33 cellular contexts compared by ENCODE assay signal in the genomic region with DNA sequence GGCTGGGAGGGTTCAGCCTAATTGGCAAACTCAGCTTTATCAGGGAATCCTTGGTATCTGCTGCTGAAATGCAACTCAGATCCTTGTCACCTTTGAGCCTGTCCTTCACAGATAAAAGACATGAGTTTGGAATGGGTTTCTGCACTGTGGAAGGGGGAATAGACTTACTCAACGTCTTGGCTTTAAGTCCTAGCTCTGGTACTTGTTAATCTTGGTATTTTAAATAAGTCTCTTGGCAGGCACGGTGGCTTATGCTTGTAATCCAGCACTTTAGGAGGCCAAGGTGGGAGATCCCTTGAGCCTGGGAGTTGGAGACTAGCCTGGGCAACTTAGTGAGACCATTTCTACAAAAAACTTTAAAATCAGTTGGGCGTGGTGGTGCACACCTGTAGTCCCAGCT. TPM values are rescaled to one million over a fixed set of nuclear protein-coding genes. Genes with fewer than 3 reads are reported as not detected.
A peak's percentile ranks its signal among the peaks of the same experiment; 100 is the strongest.
DNase-seq lines count a peak whose midpoint lies in the region; ATAC-seq, FAIRE-seq and TF ChIP-seq lines count a peak whose summit lies in the region.
"Had no signal": no experiment of that assay in that cellular context is flagged by ENCODE, and none has a peak within 500 bp of the region (broad histone marks: within the 10 kb centered on the region; RNA-seq: fewer than 3 reads in every experiment).

No MANE protein-coding gene starts in this region.

- no peak overlapping the region for H3K4me3 Mint-ChIP-seq in osteocyte (ENCODE audit: unreplicated experiment)
- H3K4me3 Mint-ChIP-seq: activated B cell treated with CpG ODN at 0.5 μM for 24 hours; activated T-cell treated with anti-CD3 and anti-CD28 coated beads, Interleukin-2, amount 50 U/mL, for 4 hours; H9; neural crest cell had no signal

- TF ChIP-seq RAD21 in HepG2 (CRISPR knock-in tag; IDR thresholded peaks at IDR 0.05) (no peak), K562 (CRISPR knock-in tag; conservative IDR thresholded peaks at IDR 0.05 in 1 of 2, IDR thresholded peaks at IDR 0.05 in 1 of 2) (no peak)

- H2AFZ ChIP-seq in HepG2 (ENCODE audit: low read length) (no peak overlapping the region), K562 (ENCODE audit: low read depth, low read length) (no peak overlapping the region)

- H3K79me2 ChIP-seq in HepG2 (ENCODE audit: insufficient read depth, low read length): no peaks in the 10 kb centered on the region
- no peaks in the 10 kb centered on the region for H3K79me2 ChIP-seq in K562 (ENCODE audit: control insufficient read depth, insufficient read depth, low read length)

- H3K27ac ChIP-seq in HepG2 (ENCODE audit: extremely low read length, insufficient read depth, low read length) (no peak overlapping the region), right lobe of liver (peak overlapping the region in 1 of 3 donors; percentile 63), K562 (ENCODE audit: extremely low read depth, low read depth, low read length) (no peak overlapping the region), thyroid gland (peak overlapping the region in 2 of 3 donors; percentile 62 to 82)
- H3K27ac ChIP-seq: brain microvascular endothelial cell, SJCRH30, tibial nerve had no signal

- WGBS in HepG2 (ENCODE audit: low lambda C conversion rate): 37% methylated on average over 3 of the region's 3 CpGs
- WGBS in right lobe of liver (ENCODE audit: insufficient coverage, low coverage, low lambda C conversion rate, missing lambda C conversion rate): 48% methylated on average over 2 of the region's 3 CpGs
- 6% methylated on average over 3 of the region's 3 CpGs for WGBS in K562 (ENCODE audit: insufficient coverage, low coverage, missing lambda C conversion rate)
- whole genome bisulfite sequencing in thyroid gland, 2 donors: 59 to 61% methylated on average over 3 of the region's 3 CpGs

- peaks cover 45% of the 10 kb centered on the region for H3K4me1 ChIP-seq in HepG2 (ENCODE audit: insufficient read depth, low read length)
- peaks cover 0 to 30% (median 15%) of the 10 kb centered on the region in 4 donors for H3K4me1 ChIP-seq in right lobe of liver
- no peaks in the 10 kb centered on the region for H3K4me1 ChIP-seq in K562 (replicated peaks in 1 of 2; ENCODE audit: control insufficient read depth in 2 of 2, insufficient read depth in 2 of 2, low read length in 2 of 2)
- peaks cover 0 to 33% of the 10 kb centered on the region in 2 donors for H3K4me1 ChIP-seq in thyroid gland
- H3K4me1 ChIP-seq: BE2C, SJCRH30 had no signal

- H3K4me3 ChIP-seq in HepG2 (replicated peaks in 1 of 3; ENCODE audit: insufficient read depth in 1 of 3, low read depth in 2 of 3, low read length in 3 of 3) (no peak overlapping the region), right lobe of liver (no peak overlapping the region), K562 (no peak overlapping the region), thyroid gland (replicated peaks in 1 of 3) (no peak overlapping the region)
- H3K4me3 ChIP-seq: SJCRH30, tibial nerve had no signal

- H3K27me3 ChIP-seq in HepG2 (ENCODE audit: control insufficient read depth in 1 of 2, insufficient read depth in 2 of 2, low read length in 2 of 2): no peaks in the 10 kb centered on the region
- no peaks in the 10 kb centered on the region for H3K27me3 ChIP-seq in right lobe of liver
- peaks cover 0 to 6% of the 10 kb centered on the region in 2 experiments; a peak in 2 of 5 replicates for H3K27me3 ChIP-seq in K562 (ENCODE audit: control insufficient read depth in 2 of 2, insufficient read depth in 2 of 2, low read length in 2 of 2)
- no peaks in the 10 kb centered on the region for H3K27me3 ChIP-seq in thyroid gland
- H3K27me3 ChIP-seq: brain microvascular endothelial cell, tibial nerve had no signal

- no peak for ATAC-seq in HepG2
- ATAC-seq in right lobe of liver: no peak
- ATAC-seq in K562: no peak
- ATAC-seq in HG03280 (IDR thresholded peaks at IDR 0.05; ENCODE audit: unreplicated experiment): no peak
- ATAC-seq in GM18519 (IDR thresholded peaks at IDR 0.05; ENCODE audit: low FRiP score, unreplicated experiment): no peak
- ATAC-seq: activated T-cell treated with anti-CD3 and anti-CD28 coated beads, Interleukin-2, amount 50 U/mL, for 4 hours had no signal

- H3K9me3 Mint-ChIP-seq in osteocyte (ENCODE audit: unreplicated experiment): no peaks in the 10 kb centered on the region
- H3K9me3 Mint-ChIP-seq: activated B cell treated with CpG ODN at 0.5 μM for 24 hours; activated T-cell treated with anti-CD3 and anti-CD28 coated beads, Interleukin-2, amount 50 U/mL, for 4 hours; neural crest cell had no signal

- H3K27me3 Mint-ChIP-seq in osteocyte (ENCODE audit: unreplicated experiment): no peaks in the 10 kb centered on the region
- H3K27me3 Mint-ChIP-seq: activated B cell treated with CpG ODN at 0.5 μM for 24 hours had no signal

- H4K20me1 ChIP-seq in HepG2 (ENCODE audit: insufficient read depth, low read length): no peaks in the 10 kb centered on the region
- no peaks in the 10 kb centered on the region for H4K20me1 ChIP-seq in K562 (replicated peaks; ENCODE audit: control insufficient read depth, insufficient read depth, low read length)

- POLR2A ChIA-PET in HepG2 (lab: Yijun Ruan, JAX) (interaction anchor here (1.2 to 1.9 kb wide), 3 partner anchors 55 to 446 kb away, joined by 3 to 7 read pairs (median 4); a partner anchor contains a TSS), K562 (lab: Yijun Ruan, JAX) (no interaction called here)

- no peak for TF ChIP-seq EP300 in HepG2 (IDR thresholded peaks at IDR 0.05; ENCODE audit: low read depth in 2 of 2, low read length in 2 of 2)
- TF ChIP-seq EP300 in HepG2 (CRISPR knock-in tag; IDR thresholded peaks at IDR 0.05; ENCODE audit: borderline replicate concordance): no peak
- no peak for TF ChIP-seq EP300 in K562 (IDR thresholded peaks at IDR 0.05; ENCODE audit: low read length)

- DNase-seq in HepG2 (ENCODE audit: low spot score) (no peak), right lobe of liver (no peak), K562 (ENCODE audit: extremely low read depth in 1 of 4, low spot score in 3 of 4) (no peak), osteocyte (ENCODE audit: extremely low spot score, unreplicated experiment) (no peak), thyroid gland (no peak), NCI-H524 (lab: John Stamatoyannopoulos, UW) (no peak)
- DNase-seq: activated B cell treated with CpG ODN at 0.5 μM for 24 hours; activated naive CD4-positive, alpha-beta T cell; activated T-cell treated with anti-CD3 and anti-CD28 coated beads, Interleukin-2, amount 50 U/mL, for 4 hours; amygdala; BE2C; brain microvascular endothelial cell; DMS 273 treated with DMSO at 0.1 percent for 48 hours; EL; H9; NCI-H146; NCI-H2107; NCI-H345; posterior cingulate gyrus; RPMI8226; stimulated activated CD4-positive, alpha-beta T cell treated with anti-CD3 and anti-CD28 coated beads, Interleukin-12 subunit alpha, Interleukin-12 subunit beta, amount 100 ng/mL, for 4 hours; stimulated activated CD4-positive, alpha-beta T cell treated with anti-CD3 and anti-CD28 coated beads, Interleukin-2, amount 100 ng/mL, for 48 hours; SW 1271; T-helper 9 cell had no signal

- CTCF ChIA-PET in HepG2 (lab: Yijun Ruan, JAX; ENCODE audit: low intra/inter-chr PET ratio, low total read pairs): interaction anchor here (2.6 kb wide), 1 partner anchor 479 kb away, joined by 25 read pairs; no protein-coding TSS in a partner anchor
- CTCF ChIA-PET in K562 (lab: Yijun Ruan, JAX; ENCODE audit: low intra/inter-chr PET ratio): interaction anchor here (0.8 to 2.7 kb wide), 4 partner anchors 206 to 480 kb away, joined by 4 to 21 read pairs (median 13); a partner anchor contains a TSS

- TF ChIP-seq POLR2A in HepG2 (IDR thresholded peaks at IDR 0.05; ENCODE audit: insufficient read depth in 1 of 2, low read depth in 2 of 2, low read length in 2 of 2) (no peak), right lobe of liver (IDR thresholded peaks at IDR 0.05) (no peak), K562 (conservative IDR thresholded peaks at IDR 0.05) (no peak), thyroid gland (IDR thresholded peaks at IDR 0.05) (no peak)

- no peaks in the 10 kb centered on the region for H3K9me1 ChIP-seq in K562 (ENCODE audit: control insufficient read depth, insufficient read depth, low read length)

- H3K9me3 ChIP-seq in HepG2 (ENCODE audit: low read length): no peaks in the 10 kb centered on the region
- no peaks in the 10 kb centered on the region for H3K9me3 ChIP-seq in right lobe of liver
- H3K9me3 ChIP-seq in K562 (replicated peaks; ENCODE audit: control insufficient read depth, insufficient read depth, low read depth, low read length): no peaks in the 10 kb centered on the region
- no peaks in the 10 kb centered on the region for H3K9me3 ChIP-seq in thyroid gland
- H3K9me3 ChIP-seq: BE2C, SJCRH30, tibial nerve had no signal

- H3K27ac Mint-ChIP-seq in osteocyte (ENCODE audit: unreplicated experiment): peak overlapping the region; percentile 27
- H3K27ac Mint-ChIP-seq: H9 had no signal

- intact Hi-C loops in HepG2 (cut with micrococcal nuclease; ENCODE audit: unreplicated experiment) (loop anchor here (5.0 to 10.0 kb wide), 3 partner anchors 82 to 550 kb away; a partner anchor contains a TSS), right lobe of liver (cut with DNase I) (loop anchor here (5.0 to 10.0 kb wide), 2 partner anchors 470 to 472 kb away; no protein-coding TSS in a partner anchor), K562 (cut with micrococcal nuclease) (loop anchor here (10.0 kb wide), 2 partner anchors 210 to 270 kb away; a partner anchor contains a TSS), thyroid gland (cut with DNase I) (loop anchor here (10.0 kb wide), 1 partner anchor 50 kb away; no protein-coding TSS in a partner anchor)

- H3K36me3 ChIP-seq in HepG2 (replicated peaks in 1 of 2; ENCODE audit: control insufficient read depth in 1 of 2, insufficient read depth in 2 of 2, low read length in 2 of 2): no peaks in the 10 kb centered on the region
- H3K36me3 ChIP-seq in right lobe of liver: no peaks in the 10 kb centered on the region
- H3K36me3 ChIP-seq in K562 (ENCODE audit: control insufficient read depth, insufficient read depth, low read length): no peaks in the 10 kb centered on the region
- H3K36me3 ChIP-seq in thyroid gland: no peaks in the 10 kb centered on the region
- H3K36me3 ChIP-seq: BE2C, brain microvascular endothelial cell, SJCRH30, tibial nerve had no signal

- no peak overlapping the region for H3K9ac ChIP-seq in HepG2 (ENCODE audit: insufficient read depth, low read depth, low read length)
- no peak overlapping the region for H3K9ac ChIP-seq in K562 (ENCODE audit: insufficient read depth in 1 of 2, low read depth in 2 of 2, low read length in 2 of 2)

- in situ Hi-C loops in HepG2 (cut with HindIII; ENCODE audit: extremely low pct_ligation_motif_present, low pct_unique_long_range_greater_than_20kb): loop anchor here (5.0 kb wide), 1 partner anchor 482 kb away; no protein-coding TSS in a partner anchor
- in situ Hi-C loops in K562 (cut with MboI): loop anchor here (5.0 kb wide), 1 partner anchor 467 kb away; no protein-coding TSS in a partner anchor

- H3K4me1 Mint-ChIP-seq in osteocyte (ENCODE audit: unreplicated experiment): peaks cover 15% of the 10 kb centered on the region

- TF ChIP-seq CTCF in HepG2 (CRISPR knock-in tag; IDR thresholded peaks at IDR 0.05): no peak
- TF ChIP-seq CTCF in right lobe of liver (IDR thresholded peaks at IDR 0.05): no peak
- TF ChIP-seq CTCF in K562 (IDR thresholded peaks at IDR 0.05 in 2 of 3, conservative IDR thresholded peaks at IDR 0.05 in 1 of 3; ENCODE audit: insufficient read depth in 2 of 3, low read depth in 1 of 3, low read length in 3 of 3): no peak
- TF ChIP-seq CTCF in osteocyte (IDR thresholded peaks at IDR 0.05): no peak
- TF ChIP-seq CTCF in thyroid gland (IDR thresholded peaks at IDR 0.05): no peak

- H3K4me2 ChIP-seq in HepG2 (ENCODE audit: low read depth, low read length) (peak overlapping the region; percentile 72; the same call in 1 of the 2 replicates), K562 (ENCODE audit: insufficient read depth, low read length) (no peak overlapping the region)

- H3K36me3 Mint-ChIP-seq in osteocyte (ENCODE audit: unreplicated experiment): no peaks in the 10 kb centered on the region

- BruUV-seq in HepG2 (replicated peaks; lab: Mats Ljungman, UMichigan): no TSS peak
- no TSS peak for BruUV-seq in K562 (replicated peaks; lab: Mats Ljungman, UMichigan)

- FAIRE-seq in HepG2 (lab: Jason Lieb, UNC): no peak
- no peak for FAIRE-seq in K562 (lab: Jason Lieb, UNC)
- FAIRE-seq: GM12891, islet of Langerhans had no signal

RNA-seq across cellular contexts. Expression of a gene that starts 55.1 kb away (rescaled TPM):
- total RNA-seq in HepG2 (2016; rRNA removed; fragmentation: Illumina TruSeq; extraction: Trizol) (5.5 and 6.6 TPM in 2 replicates), right lobe of liver (10 to 100 TPM; 18.9 to 52.9 (median 35.4) TPM), K562 (2014; rRNA removed) (3.9 and 5.2 TPM in 2 replicates), K562 (2014; rRNA removed; fragmentation: Illumina TruSeq; extraction: Trizol) (3.7 and 3.8 TPM in 2 replicates), K562 (2015; rRNA removed; fragmentation: Illumina TruSeq; extraction: Trizol) (3.2 and 3.9 TPM in 2 replicates), K562 (2021) (3.9 and 6.1 TPM in 2 replicates), osteocyte (33.6 and 37.1 TPM in 2 replicates), thyroid gland (100 to 1,000 TPM in 2 of 4 donors, 10 to 100 TPM in 2; 88.7 to 164 (median 117) TPM)
- total RNA-seq in HepG2 (2016; cell fraction: cytosol; rRNA removed; fragmentation: Illumina TruSeq; extraction: Trizol; ENCODE audit: low read depth): 2.3 and 2.7 TPM in 2 replicates
- 6.3 and 6.6 TPM in 2 replicates for total RNA-seq in HepG2 (2016; cell fraction: insoluble cytoplasmic fraction; rRNA removed; fragmentation: Illumina TruSeq; extraction: Trizol)
- total RNA-seq in HepG2 (2016; cell fraction: membrane; rRNA removed; fragmentation: Illumina TruSeq; extraction: Trizol): 2.8 and 3.8 TPM in 2 replicates
- total RNA-seq in HepG2 (2016; cell fraction: nucleus; rRNA removed; fragmentation: Illumina TruSeq; extraction: Trizol): 20.3 and 22.5 TPM in 2 replicates
- polyA plus RNA-seq in HepG2 (2011; rRNA removed) (15.2 and 16.3 TPM in 2 replicates), K562 (2011; rRNA removed) (5.2 and 5.9 TPM in 2 replicates), K562 (2014; fragmentation: Illumina TruSeq; extraction: Trizol) (4.2 and 5.8 TPM in 2 replicates), K562 (2014; fragmentation: Nextera tagmentation; extraction: Ambion mirVana) (1 to 10 TPM; 2.0 to 2.1 TPM), K562 (2014; rRNA removed) (3.0 and 3.6 TPM in 2 replicates)
- polyA plus RNA-seq in HepG2 (2011; cell fraction: cytosol; rRNA removed): 2.8 and 6.1 TPM in 2 replicates
- 26.4 and 35.0 TPM in 2 replicates for polyA plus RNA-seq in HepG2 (2011; cell fraction: nucleus; rRNA removed)
- polyA plus RNA-seq in HepG2 (2012): 10.2 and 13.6 TPM in 2 replicates
- polyA plus RNA-seq in HepG2 (2016; cell fraction: cytosol; fragmentation: Illumina TruSeq; extraction: Trizol; ENCODE audit: low read depth): 0.59 and 0.75 TPM in 2 replicates
- 6.0 TPM in 2 replicates for polyA plus RNA-seq in HepG2 (2016; cell fraction: insoluble cytoplasmic fraction; fragmentation: Illumina TruSeq; extraction: Trizol; ENCODE audit: low read depth)
- 0.95 and 1.4 TPM in 2 replicates for polyA plus RNA-seq in HepG2 (2016; cell fraction: membrane; fragmentation: Illumina TruSeq; extraction: Trizol; ENCODE audit: low read depth)
- polyA plus RNA-seq in HepG2 (2016; cell fraction: nucleus; fragmentation: Illumina TruSeq; extraction: Trizol; ENCODE audit: insufficient read depth, low read depth): 28.7 and 35.9 TPM in 2 replicates
- polyA minus RNA-seq in HepG2 (2011; rRNA and poly(A)+ RNA removed; ENCODE audit: low replicate concordance): 13.2 and 17.2 TPM in 2 replicates
- polyA minus RNA-seq in HepG2 (2011; cell fraction: cytosol; rRNA and poly(A)+ RNA removed): 5.5 and 12.6 TPM in 2 replicates
- polyA minus RNA-seq in HepG2 (2011; cell fraction: nucleus; rRNA and poly(A)+ RNA removed): 70.6 and 77.7 TPM in 2 replicates
- 7.7 and 29.7 TPM in 2 replicates for total RNA-seq in K562 (2011; cell fraction: chromatin; rRNA removed; ENCODE audit: low replicate concordance)
- 3.7 and 5.1 TPM in 2 replicates for total RNA-seq in K562 (2011; cell fraction: nucleolus; rRNA removed)
- 17.5 and 28.7 TPM in 2 replicates for total RNA-seq in K562 (2011; cell fraction: nucleoplasm; rRNA removed)
- polyA plus RNA-seq in K562 (2011; cell fraction: cytosol; rRNA removed): 1.1 and 3.0 TPM in 2 replicates
- polyA plus RNA-seq in K562 (2011; cell fraction: nucleus; rRNA removed): 8.6 and 12.3 TPM in 2 replicates
- polyA plus RNA-seq in K562 (2012): 4.5 and 9.3 TPM in 2 replicates
- 10.3 and 10.8 TPM in 2 replicates for polyA minus RNA-seq in K562 (2011; rRNA and poly(A)+ RNA removed)
- 3.7 and 6.5 TPM in 2 replicates for polyA minus RNA-seq in K562 (2011; cell fraction: cytosol; rRNA and poly(A)+ RNA removed)
- 8.2 and 12.2 TPM in 2 replicates for polyA minus RNA-seq in K562 (2011; cell fraction: nucleus; rRNA and poly(A)+ RNA removed)

RNA-seq across cellular contexts. Expression of a gene that starts 55.8 kb away (rescaled TPM):
- total RNA-seq in HepG2 (2016; rRNA removed; fragmentation: Illumina TruSeq; extraction: Trizol) (9.1 and 9.3 TPM in 2 replicates), right lobe of liver (10 to 100 TPM; 41.3 to 58.2 (median 52.5) TPM), K562 (2014; rRNA removed) (not detected in 2 replicates), K562 (2014; rRNA removed; fragmentation: Illumina TruSeq; extraction: Trizol) (not detected in 2 replicates), K562 (2015; rRNA removed; fragmentation: Illumina TruSeq; extraction: Trizol) (not detected in 2 replicates), K562 (2021) (not detected in 2 replicates), osteocyte (not detected in 2 replicates), thyroid gland (not detected)
- 1.9 and 2.8 TPM in 2 replicates for total RNA-seq in HepG2 (2016; cell fraction: cytosol; rRNA removed; fragmentation: Illumina TruSeq; extraction: Trizol; ENCODE audit: low read depth)
- total RNA-seq in HepG2 (2016; cell fraction: insoluble cytoplasmic fraction; rRNA removed; fragmentation: Illumina TruSeq; extraction: Trizol): 7.3 and 7.4 TPM in 2 replicates
- total RNA-seq in HepG2 (2016; cell fraction: membrane; rRNA removed; fragmentation: Illumina TruSeq; extraction: Trizol): 6.4 and 6.6 TPM in 2 replicates
- total RNA-seq in HepG2 (2016; cell fraction: nucleus; rRNA removed; fragmentation: Illumina TruSeq; extraction: Trizol): 11.7 and 15.6 TPM in 2 replicates
- polyA plus RNA-seq in HepG2 (2011; rRNA removed) (3.5 and 3.8 TPM in 2 replicates), K562 (2011; rRNA removed) (not detected in 2 replicates), K562 (2014; fragmentation: Illumina TruSeq; extraction: Trizol) (not detected in 2 replicates), K562 (2014; fragmentation: Nextera tagmentation; extraction: Ambion mirVana) (not detected), K562 (2014; rRNA removed) (not detected in 2 replicates)
- 1.8 and 2.0 TPM in 2 replicates for polyA plus RNA-seq in HepG2 (2011; cell fraction: cytosol; rRNA removed)
- polyA plus RNA-seq in HepG2 (2011; cell fraction: nucleus; rRNA removed): 9.9 and 11.0 TPM in 2 replicates
- polyA plus RNA-seq in HepG2 (2012): 13.4 and 15.9 TPM in 2 replicates
- 1.0 and 1.8 TPM in 2 replicates for polyA plus RNA-seq in HepG2 (2016; cell fraction: cytosol; fragmentation: Illumina TruSeq; extraction: Trizol; ENCODE audit: low read depth)
- 7.6 and 8.6 TPM in 2 replicates for polyA plus RNA-seq in HepG2 (2016; cell fraction: insoluble cytoplasmic fraction; fragmentation: Illumina TruSeq; extraction: Trizol; ENCODE audit: low read depth)
- 4.2 and 4.5 TPM in 2 replicates for polyA plus RNA-seq in HepG2 (2016; cell fraction: membrane; fragmentation: Illumina TruSeq; extraction: Trizol; ENCODE audit: low read depth)
- 13.6 and 17.1 TPM in 2 replicates for polyA plus RNA-seq in HepG2 (2016; cell fraction: nucleus; fragmentation: Illumina TruSeq; extraction: Trizol; ENCODE audit: insufficient read depth, low read depth)
- polyA minus RNA-seq in HepG2 (2011; rRNA and poly(A)+ RNA removed; ENCODE audit: low replicate concordance): 10.5 TPM in 1 of 2 replicates, not detected in the other
- polyA minus RNA-seq in HepG2 (2011; cell fraction: cytosol; rRNA and poly(A)+ RNA removed): 7.3 and 19.3 TPM in 2 replicates
- 14.2 and 19.6 TPM in 2 replicates for polyA minus RNA-seq in HepG2 (2011; cell fraction: nucleus; rRNA and poly(A)+ RNA removed)
- not detected in 2 replicates for total RNA-seq in K562 (2011; cell fraction: chromatin; rRNA removed; ENCODE audit: low replicate concordance)
- not detected in 2 replicates for total RNA-seq in K562 (2011; cell fraction: nucleolus; rRNA removed)
- not detected in 2 replicates for total RNA-seq in K562 (2011; cell fraction: nucleoplasm; rRNA removed)
- polyA plus RNA-seq in K562 (2011; cell fraction: cytosol; rRNA removed): not detected in 2 replicates
- polyA plus RNA-seq in K562 (2011; cell fraction: nucleus; rRNA removed): not detected in 2 replicates
- polyA plus RNA-seq in K562 (2012): 0.04 TPM in 1 of 2 replicates, not detected in the other
- not detected in 2 replicates for polyA minus RNA-seq in K562 (2011; rRNA and poly(A)+ RNA removed)
- not detected in 2 replicates for polyA minus RNA-seq in K562 (2011; cell fraction: cytosol; rRNA and poly(A)+ RNA removed)
- not detected in 2 replicates for polyA minus RNA-seq in K562 (2011; cell fraction: nucleus; rRNA and poly(A)+ RNA removed)
- total RNA-seq: dermis microvascular lymphatic vessel endothelial cell, fibroblast of lung had no signal
- polyA plus RNA-seq: fibroblast of lung had no signal

Comparison
In these comparisons a context has a peak if more than half of its experiments do, and no peak if none do; other contexts are left out.
1. H3K27ac ChIP-seq: peak in thyroid gland (2 of 3); none in HepG2 (single experiment) and K562 (single experiment).